25 cellular contexts compared by ENCODE assay signal in genomic region chr22:31215018-31215535, GRCh38. TPM values are rescaled to one million over a fixed set of nuclear protein-coding genes. Genes with fewer than 3 reads are reported as not detected.
DNase-seq lines count a peak whose midpoint lies in the region; ATAC-seq and TF ChIP-seq lines count a peak whose summit lies in the region.
"Had no signal": no experiment of that assay in that cellular context is flagged by ENCODE, and none has a peak within 500 bp of the region (broad histone marks: within the 10 kb centered on the region; RNA-seq: fewer than 3 reads in every experiment).

No MANE protein-coding gene starts in this region.

- H3K27ac Mint-ChIP-seq in dendritic cell treated with granulocyte-macrophage colony-stimulating factor and Interleukin-4, amounts not matched to agents 40 ng/mL and 50 ng/mL, for 4 days: peak overlapping the region; percentile 58
- no peak overlapping the region for H3K27ac Mint-ChIP-seq in neural crest cell (ENCODE audit: unreplicated experiment)

- H3K4me3 Mint-ChIP-seq in dendritic cell treated with granulocyte-macrophage colony-stimulating factor and Interleukin-4, amounts not matched to agents 40 ng/mL and 50 ng/mL, for 4 days: no peak overlapping the region
- H3K4me3 Mint-ChIP-seq in neural crest cell: peak overlapping the region; percentile 47
- H3K4me3 Mint-ChIP-seq: activated naive CD4-positive, alpha-beta T cell treated with anti-CD3 and anti-CD28 coated beads, Interleukin-2, amount 50 U/mL, for 24 hours; memory B cell had no signal

- H3K36me3 ChIP-seq in BLaER1 (0 out of 2 replicates have a peak, but pooled peaks cover 7% of the 10 kb centered on the region), gastrocnemius medialis (no peaks in the 10 kb centered on the region)

- no peaks in the 10 kb centered on the region for H3K9me3 Mint-ChIP-seq in dendritic cell treated with granulocyte-macrophage colony-stimulating factor and Interleukin-4, amounts not matched to agents 40 ng/mL and 50 ng/mL, for 4 days
- H3K9me3 Mint-ChIP-seq in neural crest cell: no peaks in the 10 kb centered on the region
- H3K9me3 Mint-ChIP-seq: activated naive CD4-positive, alpha-beta T cell treated with anti-CD3 and anti-CD28 coated beads, Interleukin-2, amount 50 U/mL, for 24 hours; IgD-negative memory B cell; immature natural killer cell; memory B cell had no signal

- no peak overlapping the region for H3K9ac ChIP-seq in BLaER1

- in situ Hi-C loops in gastrocnemius medialis (cut with MboI; ENCODE audit: low sequenced_read_pairs in 4 of 4): no loop called here

- DNase-seq in LNCaP clone FGC (ENCODE audit: low read depth) (peak; percentile 49), neural crest cell (ENCODE audit: low read depth, low spot score) (no peak), erythroblast (lab: John Stamatoyannopoulos, UW) (no peak), NCI-H187 treated with DMSO at 0.1 percent for 48 hours (lab: John Stamatoyannopoulos, UW) (no peak), gastrocnemius medialis (no peak)
- DNase-seq: activated CD4-positive, alpha-beta T cell treated with anti-CD3 and anti-CD28 coated beads for 48 hours; amniotic stem cell; COR-L47; immature natural killer cell; left cardiac atrium; NCI-H1048; NCI-H1694; NCI-H446 treated with DMSO at 0.1 percent for 48 hours; NCI-H774; SHP77; stimulated activated CD4-positive, alpha-beta T cell treated with anti-CD3 and anti-CD28 coated beads, Interleukin-4, amount 100 ng/mL, for 4 hours; substantia nigra; WERI-Rb-1 had no signal

- intact Hi-C loops in dendritic cell treated with granulocyte-macrophage colony-stimulating factor and Interleukin-4, amounts not matched to agents 40 ng/mL and 50 ng/mL, for 4 days (cut with micrococcal nuclease): no loop called here
- intact Hi-C loops in gastrocnemius medialis (cut with DNase I; ENCODE audit: low total_unique reads): no loop called here

- H3K4me1 Mint-ChIP-seq in dendritic cell treated with granulocyte-macrophage colony-stimulating factor and Interleukin-4, amounts not matched to agents 40 ng/mL and 50 ng/mL, for 4 days (ENCODE audit: low read depth): peaks cover 75% of the 10 kb centered on the region
- peaks cover 30% of the 10 kb centered on the region for H3K4me1 Mint-ChIP-seq in neural crest cell

- peak overlapping the region; percentile 13; the same call in 1 of the 2 replicates for H3K4me2 ChIP-seq in BLaER1

- no peaks in the 10 kb centered on the region for H3K27me3 Mint-ChIP-seq in dendritic cell treated with granulocyte-macrophage colony-stimulating factor and Interleukin-4, amounts not matched to agents 40 ng/mL and 50 ng/mL, for 4 days
- H3K27me3 Mint-ChIP-seq in neural crest cell (ENCODE audit: low read depth): peaks cover 4% of the 10 kb centered on the region
- H3K27me3 Mint-ChIP-seq: activated naive CD4-positive, alpha-beta T cell treated with anti-CD3 and anti-CD28 coated beads, Interleukin-2, amount 50 U/mL, for 24 hours; IgD-negative memory B cell; memory B cell had no signal

- no peak overlapping the region for H3K27ac ChIP-seq in BLaER1
- H3K27ac ChIP-seq in gastrocnemius medialis: no peak overlapping the region

- ATAC-seq in GM18505 (IDR thresholded peaks at IDR 0.05; ENCODE audit: unreplicated experiment) (no peak), gastrocnemius medialis (no peak)
- ATAC-seq: left cardiac atrium, Panc1 had no signal

- no peaks in the 10 kb centered on the region for H3K27me3 ChIP-seq in BLaER1
- H3K27me3 ChIP-seq in gastrocnemius medialis: no peaks in the 10 kb centered on the region

- H3K9me3 ChIP-seq in BLaER1 (no peaks in the 10 kb centered on the region), gastrocnemius medialis (no peaks in the 10 kb centered on the region)

- TF ChIP-seq CTCF in LNCaP clone FGC (IDR thresholded peaks at IDR 0.05; ENCODE audit: control insufficient read depth, extremely low read depth, insufficient read depth) (no peak), neural crest cell (conservative IDR thresholded peaks at IDR 0.05) (no peak), gastrocnemius medialis (IDR thresholded peaks at IDR 0.05 in 4 of 5, conservative IDR thresholded peaks at IDR 0.05 in 1 of 5) (no peak)

- peaks cover 90% of the 10 kb centered on the region for H3K4me1 ChIP-seq in BLaER1
- peaks cover 14 to 31% of the 10 kb centered on the region in 2 donors for H3K4me1 ChIP-seq in gastrocnemius medialis

- TF ChIP-seq POLR2A in erythroblast (IDR thresholded peaks at IDR 0.05; ENCODE audit: low read length): no peak
- no peak for TF ChIP-seq POLR2A in GM18505 (IDR thresholded peaks at IDR 0.05; ENCODE audit: borderline replicate concordance, extremely low read depth, insufficient read depth, insufficient read length)
- TF ChIP-seq POLR2A in gastrocnemius medialis (IDR thresholded peaks at IDR 0.05): no peak

- peaks cover 26% of the 10 kb centered on the region for H4K20me1 ChIP-seq in BLaER1

- peaks cover 6% of the 10 kb centered on the region for H3K36me3 Mint-ChIP-seq in dendritic cell treated with granulocyte-macrophage colony-stimulating factor and Interleukin-4, amounts not matched to agents 40 ng/mL and 50 ng/mL, for 4 days (ENCODE audit: low read depth)
- no peaks in the 10 kb centered on the region for H3K36me3 Mint-ChIP-seq in neural crest cell (ENCODE audit: low read depth)
- H3K36me3 Mint-ChIP-seq: immature natural killer cell, memory B cell had no signal

- no peak overlapping the region for H3K4me3 ChIP-seq in BLaER1
- peak overlapping the region; percentile 10; the same call in 1 of the 2 replicates for H3K4me3 ChIP-seq in LNCaP clone FGC (ENCODE audit: low read depth, low read length)
- H3K4me3 ChIP-seq in gastrocnemius medialis: no peak overlapping the region

RNA-seq across cellular contexts. Expression of gene LIMK2, which starts 3.0 kb away (rescaled TPM):
- 31.3 and 35.1 TPM in 2 replicates for total RNA-seq in neural crest cell
- total RNA-seq in gastrocnemius medialis: 10 to 100 TPM in 1 of 4 donors, 1 to 10 TPM in 3; 4.0 to 12.6 (median 7.1) TPM

RNA-seq across cellular contexts. Expression of gene RNF185, which starts 55.1 kb away (rescaled TPM):
- total RNA-seq in neural crest cell: 31.7 and 33.8 TPM in 2 replicates
- total RNA-seq in gastrocnemius medialis: 10 to 100 TPM; 23.8 to 28.1 (median 27.6) TPM
